26 cellular contexts compared by ENCODE assay signal in the genomic region with DNA sequence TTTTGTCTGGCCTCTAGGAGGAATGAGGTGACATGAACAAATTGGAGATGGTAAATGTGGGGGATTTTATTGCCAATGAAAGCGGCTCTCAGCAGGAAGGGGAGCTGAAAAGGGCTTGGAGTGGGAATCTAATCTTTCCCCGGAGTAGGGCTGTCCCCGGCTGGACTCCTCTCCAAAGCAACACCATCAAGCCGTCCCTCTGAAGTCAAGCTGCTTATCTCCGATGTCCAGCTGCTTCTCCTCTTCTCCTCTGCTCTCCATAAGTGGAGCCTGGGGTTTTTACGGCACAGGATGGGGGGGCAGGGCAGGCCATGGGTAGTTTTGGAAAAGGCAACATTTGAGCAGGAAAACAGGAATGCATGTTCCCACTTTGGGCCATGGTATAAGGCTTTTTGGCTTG.
"Had no signal": no experiment of that assay in that cellular context is flagged by ENCODE, and none has a peak within 500 bp of the region (broad histone marks: within the 10 kb centered on the region; RNA-seq: fewer than 3 reads in every experiment).

No MANE protein-coding gene starts in this region.

- H3K4me1 Mint-ChIP-seq: naive thymus-derived CD4-positive, alpha-beta T cell; natural killer cell; nephron; stimulated activated effector memory CD8-positive, alpha-beta T cell treated with anti-CD3 and anti-CD28 coated beads, Interleukin-12 subunit alpha, Interleukin-12 subunit beta, amount 100 ng/mL, for 72 hours; stimulated activated naive B cell treated with anti-CD40 and anti-IgM and Interleukin-4, amounts not matched to agents 10 μg/mL and 1 μg/mL and 100 μg/mL, for 72 hours had no signal

- DNase-seq: naive thymus-derived CD4-positive, alpha-beta T cell; natural killer cell; occipital lobe; pancreas; psoas muscle; right cardiac atrium; right lobe of liver; sigmoid colon; small intestine; stimulated activated CD4-positive, alpha-beta T cell treated with anti-CD3 and anti-CD28 coated beads, Interleukin-15, amount 100 ng/mL, for 24 hours; stimulated activated CD4-positive, alpha-beta T cell treated with anti-CD3 and anti-CD28 coated beads, Interleukin-2, amount 100 ng/mL, for 24 hours; stimulated activated CD4-positive, alpha-beta T cell treated with anti-CD3 and anti-CD28 coated beads, Interleukin-2, amount 100 ng/mL, for 48 hours; stimulated activated CD4-positive, alpha-beta T cell treated with anti-CD3 and anti-CD28 coated beads, Interleukin-4, amount 100 ng/mL, for 24 hours; stimulated activated naive B cell treated with anti-CD40 and anti-IgM and Interleukin-4, amounts not matched to agents 10 μg/mL and 1 μg/mL and 100 μg/mL, for 72 hours; stimulated activated naive CD4-positive, alpha-beta T cell treated with Interleukin-2 at 50 U/mL for 16 hours; stomach; thyroid gland; trophoblast cell; upper lobe of right lung; uterus had no signal

- H3K4me2 ChIP-seq: neural progenitor cell had no signal

- H3K4me3 ChIP-seq: neural progenitor cell, pancreas, psoas muscle, right lobe of liver, sigmoid colon, stomach, thoracic aorta, thyroid gland, tibial nerve, upper lobe of right lung, uterus had no signal

- ATAC-seq: naive thymus-derived CD4-positive, alpha-beta T cell; pancreas; psoas muscle; right cardiac atrium; right lobe of liver; stimulated activated effector memory CD8-positive, alpha-beta T cell treated with anti-CD3 and anti-CD28 coated beads, Interleukin-12 subunit alpha, Interleukin-12 subunit beta, amount 100 ng/mL, for 72 hours; stimulated activated naive B cell treated with anti-CD40 and anti-IgM and Interleukin-4, amounts not matched to agents 10 μg/mL and 1 μg/mL and 100 μg/mL, for 72 hours; upper lobe of right lung had no signal

- H3K4me3 Mint-ChIP-seq: naive thymus-derived CD4-positive, alpha-beta T cell; natural killer cell; nephron; neural progenitor cell; stimulated activated effector memory CD8-positive, alpha-beta T cell treated with anti-CD3 and anti-CD28 coated beads, Interleukin-12 subunit alpha, Interleukin-12 subunit beta, amount 100 ng/mL, for 72 hours; stimulated activated naive B cell treated with anti-CD40 and anti-IgM and Interleukin-4, amounts not matched to agents 10 μg/mL and 1 μg/mL and 100 μg/mL, for 72 hours; stimulated activated naive CD8-positive, alpha-beta T cell treated with anti-CD3 and anti-CD28 coated beads, Interleukin-15, Interleukin-2, amounts not matched to agents 100 ng/mL and 50 ng/mL, for 24 hours had no signal

- FAIRE-seq: pancreas, small intestine had no signal

- H3K9me3 Mint-ChIP-seq: natural killer cell had no signal

- H3K9ac ChIP-seq: neural progenitor cell had no signal

- H3K27ac Mint-ChIP-seq: naive thymus-derived CD4-positive, alpha-beta T cell; natural killer cell; nephron; stimulated activated effector memory CD8-positive, alpha-beta T cell treated with anti-CD3 and anti-CD28 coated beads, Interleukin-12 subunit alpha, Interleukin-12 subunit beta, amount 100 ng/mL, for 72 hours; stimulated activated naive B cell treated with anti-CD40 and anti-IgM and Interleukin-4, amounts not matched to agents 10 μg/mL and 1 μg/mL and 100 μg/mL, for 72 hours; stimulated activated naive CD8-positive, alpha-beta T cell treated with anti-CD3 and anti-CD28 coated beads, Interleukin-15, Interleukin-2, amounts not matched to agents 100 ng/mL and 50 ng/mL, for 24 hours had no signal

- H3K36me3 ChIP-seq: neural progenitor cell, pancreas, right lobe of liver, sigmoid colon, stomach, thoracic aorta, thyroid gland, tibial nerve, upper lobe of right lung, uterus had no signal

- H2AFZ ChIP-seq: neural progenitor cell had no signal

- H3K27me3 Mint-ChIP-seq: naive thymus-derived CD4-positive, alpha-beta T cell; stimulated activated naive B cell treated with anti-CD40 and anti-IgM and Interleukin-4, amounts not matched to agents 10 μg/mL and 1 μg/mL and 100 μg/mL, for 72 hours; stimulated activated naive CD8-positive, alpha-beta T cell treated with anti-CD3 and anti-CD28 coated beads, Interleukin-15, Interleukin-2, amounts not matched to agents 100 ng/mL and 50 ng/mL, for 24 hours had no signal

- H3K27me3 ChIP-seq: neural progenitor cell, right lobe of liver, sigmoid colon, stomach, thyroid gland, tibial nerve, upper lobe of right lung, uterus had no signal

- H3K4me1 ChIP-seq: pancreas, psoas muscle, right lobe of liver, sigmoid colon, stomach, thyroid gland, tibial nerve, upper lobe of right lung, uterus had no signal

- H3K9me3 ChIP-seq: pancreas, psoas muscle, right lobe of liver, thoracic aorta, thyroid gland, upper lobe of right lung, uterus had no signal

- H3K36me3 Mint-ChIP-seq: naive thymus-derived CD4-positive, alpha-beta T cell; natural killer cell; stimulated activated effector memory CD8-positive, alpha-beta T cell treated with anti-CD3 and anti-CD28 coated beads, Interleukin-12 subunit alpha, Interleukin-12 subunit beta, amount 100 ng/mL, for 72 hours; stimulated activated naive B cell treated with anti-CD40 and anti-IgM and Interleukin-4, amounts not matched to agents 10 μg/mL and 1 μg/mL and 100 μg/mL, for 72 hours had no signal

- H3K27ac ChIP-seq: neural progenitor cell, pancreas, psoas muscle, right lobe of liver, sigmoid colon, stomach, thoracic aorta, thyroid gland, tibial nerve, upper lobe of right lung, uterus had no signal
